Comparison of ENCODE assay signal across 1 cellular context in genomic region chr1:43232482-43232881, GRCh38.
A peak's percentile ranks its signal among the peaks of the same experiment; 100 is the strongest.
TF ChIP-seq lines count a peak whose summit lies in the region.

No MANE protein-coding gene starts in this region.

TF ChIP-seq in SK-N-SH, 30 proteins besides CTCF, POLR2A, EP300 and RAD21 (continued from another document):
- TF ChIP-seq, protein P1, sequence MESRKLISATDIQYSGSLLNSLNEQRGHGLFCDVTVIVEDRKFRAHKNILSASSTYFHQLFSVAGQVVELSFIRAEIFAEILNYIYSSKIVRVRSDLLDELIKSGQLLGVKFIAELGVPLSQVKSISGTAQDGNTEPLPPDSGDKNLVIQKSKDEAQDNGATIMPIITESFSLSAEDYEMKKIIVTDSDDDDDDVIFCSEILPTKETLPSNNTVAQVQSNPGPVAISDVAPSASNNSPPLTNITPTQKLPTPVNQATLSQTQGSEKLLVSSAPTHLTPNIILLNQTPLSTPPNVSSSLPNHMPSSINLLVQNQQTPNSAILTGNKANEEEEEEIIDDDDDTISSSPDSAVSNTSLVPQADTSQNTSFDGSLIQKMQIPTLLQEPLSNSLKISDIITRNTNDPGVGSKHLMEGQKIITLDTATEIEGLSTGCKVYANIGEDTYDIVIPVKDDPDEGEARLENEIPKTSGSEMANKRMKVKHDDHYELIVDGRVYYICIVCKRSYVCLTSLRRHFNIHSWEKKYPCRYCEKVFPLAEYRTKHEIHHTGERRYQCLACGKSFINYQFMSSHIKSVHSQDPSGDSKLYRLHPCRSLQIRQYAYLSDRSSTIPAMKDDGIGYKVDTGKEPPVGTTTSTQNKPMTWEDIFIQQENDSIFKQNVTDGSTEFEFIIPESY (IDR thresholded peaks at IDR 0.05; ENCODE audit: borderline replicate concordance, low read depth): no peak
- TF ChIP-seq NFIC (IDR thresholded peaks at IDR 0.05; ENCODE audit: borderline replicate concordance): no peak
- TF ChIP-seq, protein P2, sequence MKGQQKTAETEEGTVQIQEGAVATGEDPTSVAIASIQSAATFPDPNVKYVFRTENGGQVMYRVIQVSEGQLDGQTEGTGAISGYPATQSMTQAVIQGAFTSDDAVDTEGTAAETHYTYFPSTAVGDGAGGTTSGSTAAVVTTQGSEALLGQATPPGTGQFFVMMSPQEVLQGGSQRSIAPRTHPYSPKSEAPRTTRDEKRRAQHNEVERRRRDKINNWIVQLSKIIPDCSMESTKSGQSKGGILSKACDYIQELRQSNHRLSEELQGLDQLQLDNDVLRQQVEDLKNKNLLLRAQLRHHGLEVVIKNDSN (IDR thresholded peaks at IDR 0.05; ENCODE audit: borderline replicate concordance, low read depth): 0 out of 2 replicates have a peak, but pooled peaks have one; percentile 0
